ENCODE assay signal across 17 cellular contexts in genomic region chr1:78068681-78069283, GRCh38. TPM values are rescaled to one million over a fixed set of nuclear protein-coding genes. Genes with fewer than 3 reads are reported as not detected.
DNase-seq lines count a peak whose midpoint lies in the region; ATAC-seq, FAIRE-seq and TF ChIP-seq lines count a peak whose summit lies in the region.
"Had no signal": no experiment of that assay in that cellular context is flagged by ENCODE, and none has a peak within 500 bp of the region (broad histone marks: within the 10 kb centered on the region; RNA-seq: fewer than 3 reads in every experiment).

No MANE protein-coding gene starts in this region.

- 52% methylated on average over 3 of the region's 3 CpGs for WGBS in A549 (ENCODE audit: missing lambda C conversion rate)
- WGBS in esophagus muscularis mucosa: 84% methylated on average over 3 of the region's 3 CpGs
- 51% methylated on average over 3 of the region's 3 CpGs for WGBS in hepatocyte (ENCODE audit: low lambda C conversion rate, missing lambda C conversion rate)

- no peak for TF ChIP-seq RAD21 in A549 (conservative IDR thresholded peaks at IDR 0.05 in 1 of 2, IDR thresholded peaks at IDR 0.05 in 1 of 2)

- H3K4me1 Mint-ChIP-seq in chondrocyte (ENCODE audit: low read depth): peaks cover 20% of the 10 kb centered on the region
- H3K4me1 Mint-ChIP-seq in nephron progenitor cell: no peaks in the 10 kb centered on the region
- H3K4me1 Mint-ChIP-seq: IgD-negative memory B cell had no signal

- in situ Hi-C loops in gastrocnemius medialis (cut with MboI; ENCODE audit: low sequenced_read_pairs in 4 of 4): no loop called here

- H3K4me2 ChIP-seq in A549: peak overlapping the region; percentile 12; the same call in 1 of the 3 replicates
- H3K4me2 ChIP-seq in hepatocyte: peak overlapping the region; percentile 44

- H3K4me3 Mint-ChIP-seq in chondrocyte (ENCODE audit: unreplicated experiment) (no peak overlapping the region), nephron progenitor cell (no peak overlapping the region)
- H3K4me3 Mint-ChIP-seq: IgD-negative memory B cell had no signal

- no peak for TF ChIP-seq EP300 in A549 (IDR thresholded peaks at IDR 0.05)
- no peak for TF ChIP-seq EP300 in esophagus muscularis mucosa (IDR thresholded peaks at IDR 0.05)

- FAIRE-seq in A549 (lab: Jason Lieb, UNC): no peak
- FAIRE-seq: H1 had no signal

- H3K4me1 ChIP-seq in A549 (peaks cover 21% of the 10 kb centered on the region), esophagus muscularis mucosa (peaks cover 13 to 40% (median 33%) of the 10 kb centered on the region in 4 donors), hepatocyte (ENCODE audit: insufficient read depth) (no peaks in the 10 kb centered on the region), gastrocnemius medialis (peaks cover 25 to 44% of the 10 kb centered on the region in 2 donors)

- no peak overlapping the region for H2AFZ ChIP-seq in hepatocyte

- no peaks in the 10 kb centered on the region for H3K27me3 Mint-ChIP-seq in chondrocyte (ENCODE audit: low read depth)
- peaks cover 19% of the 10 kb centered on the region for H3K27me3 Mint-ChIP-seq in nephron progenitor cell (ENCODE audit: low read depth, poor library complexity)

- H3K27ac Mint-ChIP-seq in chondrocyte (ENCODE audit: unreplicated experiment) (no peak overlapping the region), nephron progenitor cell (no peak overlapping the region)
- H3K27ac Mint-ChIP-seq: IgD-negative memory B cell had no signal

- TF ChIP-seq CTCF in A549 (IDR thresholded peaks at IDR 0.05) (no peak), esophagus muscularis mucosa (IDR thresholded peaks at IDR 0.05) (no peak), hepatocyte (IDR thresholded peaks at IDR 0.05; ENCODE audit: poor library complexity) (no peak), gastrocnemius medialis (IDR thresholded peaks at IDR 0.05 in 4 of 5, conservative IDR thresholded peaks at IDR 0.05 in 1 of 5) (no peak), chondrocyte (IDR thresholded peaks at IDR 0.05) (no peak), nephron progenitor cell (IDR thresholded peaks at IDR 0.05) (no peak)

- H3K27ac ChIP-seq in A549: peak overlapping the region in 1 of 2 experiments; percentile 21; a peak in 1 of 6 replicates
- peak overlapping the region; percentile 53 to 69 (median 64) for H3K27ac ChIP-seq in esophagus muscularis mucosa (replicated peaks in 1 of 4)
- H3K27ac ChIP-seq in hepatocyte: peak overlapping the region; percentile 35
- peak overlapping the region; percentile 77 to 86 (median 82) for H3K27ac ChIP-seq in gastrocnemius medialis

- CTCF ChIA-PET in A549 (lab: Yijun Ruan, JAX): no interaction called here

- DNase-seq in A549 (ENCODE audit: low read depth in 1 of 2, low spot score in 1 of 2): no peak
- no peak for DNase-seq in esophagus muscularis mucosa (ENCODE audit: extremely low spot score)
- DNase-seq in hepatocyte (ENCODE audit: low spot score): peak; percentile 23
- DNase-seq in gastrocnemius medialis: peak; percentile 65 to 73
- DNase-seq in chondrocyte (ENCODE audit: low spot score): no peak
- DNase-seq in nephron progenitor cell: no peak
- no peak for DNase-seq in nucleus accumbens (lab: John Stamatoyannopoulos, UW)
- DNase-seq: C1 segment of cervical spinal cord; DMS 273 treated with DMSO at 0.1 percent for 48 hours; NCI-H1436; NCI-H2081 treated with DMSO at 0.1 percent for 48 hours; NCI-H69; NK-92 treated with Interleukin-12 subunit alpha and Interleukin-12 subunit beta, amount 100 ng/mL, for 24 hours; OCI-M1 had no signal

- intact Hi-C loops in esophagus muscularis mucosa (cut with DNase I): no loop called here
- intact Hi-C loops in gastrocnemius medialis (cut with DNase I; ENCODE audit: low total_unique reads): loop anchor here (2.0 to 5.0 kb wide), 3 partner anchors 44 to 241 kb away; partner anchors contain the start of gene DNAJB4

- H3K36me3 Mint-ChIP-seq in chondrocyte (ENCODE audit: low read depth): peaks cover 1% of the 10 kb centered on the region
- H3K36me3 Mint-ChIP-seq in nephron progenitor cell (ENCODE audit: low read depth): no peaks in the 10 kb centered on the region
- H3K36me3 Mint-ChIP-seq: IgD-negative memory B cell had no signal

- TF ChIP-seq POLR2A in A549 (IDR thresholded peaks at IDR 0.05; ENCODE audit: low read length) (no peak), esophagus muscularis mucosa (IDR thresholded peaks at IDR 0.05; ENCODE audit: low read depth) (no peak), gastrocnemius medialis (IDR thresholded peaks at IDR 0.05) (no peak)

- no peak overlapping the region for H3K4me3 ChIP-seq in A549
- no peak overlapping the region for H3K4me3 ChIP-seq in esophagus muscularis mucosa
- H3K4me3 ChIP-seq in hepatocyte: no peak overlapping the region
- H3K4me3 ChIP-seq in gastrocnemius medialis: no peak overlapping the region

- no peaks in the 10 kb centered on the region for H4K20me1 ChIP-seq in hepatocyte (ENCODE audit: insufficient read depth, poor library complexity, severe bottlenecking)

- POLR2A ChIA-PET in A549 (lab: Yijun Ruan, JAX): no interaction called here

- ATAC-seq in A549 (no peak), gastrocnemius medialis (peak; percentile 82 to 84), GM19035 (IDR thresholded peaks at IDR 0.05; ENCODE audit: unreplicated experiment) (no peak)

- H3K9me3 Mint-ChIP-seq in chondrocyte (ENCODE audit: low read depth) (peaks cover 3% of the 10 kb centered on the region), nephron progenitor cell (no peaks in the 10 kb centered on the region)
- H3K9me3 Mint-ChIP-seq: IgD-negative memory B cell had no signal

- H3K79me2 ChIP-seq in hepatocyte: peaks cover 5% of the 10 kb centered on the region

- H3K27me3 ChIP-seq in esophagus muscularis mucosa (no peaks in the 10 kb centered on the region), hepatocyte (no peaks in the 10 kb centered on the region), gastrocnemius medialis (no peaks in the 10 kb centered on the region)

- H3K36me3 ChIP-seq in esophagus muscularis mucosa (no peaks in the 10 kb centered on the region), hepatocyte (replicated peaks; ENCODE audit: insufficient read depth, low read depth) (no peaks in the 10 kb centered on the region), gastrocnemius medialis (no peaks in the 10 kb centered on the region)

- H3K9me2 ChIP-seq in hepatocyte (replicated peaks; ENCODE audit: insufficient read depth): no peaks in the 10 kb centered on the region

- no peaks in the 10 kb centered on the region for H3K9me3 ChIP-seq in A549
- no peaks in the 10 kb centered on the region for H3K9me3 ChIP-seq in esophagus muscularis mucosa
- H3K9me3 ChIP-seq in hepatocyte (ENCODE audit: low read depth): no peaks in the 10 kb centered on the region
- H3K9me3 ChIP-seq in gastrocnemius medialis: no peaks in the 10 kb centered on the region

TF ChIP-seq in A549, 52 proteins besides CTCF, POLR2A, EP300 and RAD21:
- TF ChIP-seq KDM1A (IDR thresholded peaks at IDR 0.05; ENCODE audit: low read depth): no peak
- TF ChIP-seq ZNF302 (CRISPR knock-in tag; IDR thresholded peaks at IDR 0.05): no peak
- TF ChIP-seq ESRRA (IDR thresholded peaks at IDR 0.05; ENCODE audit: borderline replicate concordance, low read length): no peak
- no peak for TF ChIP-seq ZC3H11A (IDR thresholded peaks at IDR 0.05)
- no peak for TF ChIP-seq FOSL2 (IDR thresholded peaks at IDR 0.05)
- no peak for TF ChIP-seq FOSL2 (CRISPR knock-in tag; IDR thresholded peaks at IDR 0.05)
- no peak for TF ChIP-seq EHF (CRISPR knock-in tag; IDR thresholded peaks at IDR 0.05)
- no peak for TF ChIP-seq NPAS2 (CRISPR knock-in tag; IDR thresholded peaks at IDR 0.05; ENCODE audit: borderline replicate concordance)
- TF ChIP-seq JUNB (IDR thresholded peaks at IDR 0.05): no peak
- no peak for TF ChIP-seq PBX3 (IDR thresholded peaks at IDR 0.05)
- no peak for TF ChIP-seq E2F6 (IDR thresholded peaks at IDR 0.05; ENCODE audit: borderline replicate concordance, low read depth)
- TF ChIP-seq NR3C1 (IDR thresholded peaks at IDR 0.05): no peak
- no peak for TF ChIP-seq BCL3 (IDR thresholded peaks at IDR 0.05)
- no peak for TF ChIP-seq SMC3 (IDR thresholded peaks at IDR 0.05)
TF ChIP-seq in A549: peak in this region for 0.

RNA-seq across cellular contexts. Expression of gene GIPC2, which starts 23.0 kb away (rescaled TPM):
- polyA plus RNA-seq in A549 (2011; rRNA removed) (not detected in 2 replicates), A549 (2017; fragmentation: RNase III; extraction: RNeasy Plus Mini Kit Qiagen cat#74134 plus additional on column Dnase treatment) (0.04 to 0.07 TPM (median 0.06 TPM) in 3 replicates), hepatocyte (8.4 and 16.9 TPM in 2 replicates)
- not detected in 2 replicates for polyA plus RNA-seq in A549 (2012; cell fraction: cytosol; rRNA removed)
- not detected in 2 replicates for polyA plus RNA-seq in A549 (2012; cell fraction: nucleus; rRNA removed)
- not detected in 2 replicates for polyA minus RNA-seq in A549 (2011; rRNA and poly(A)+ RNA removed)
- total RNA-seq in esophagus muscularis mucosa (1 to 10 TPM; 4.5 to 8.7 (median 6.8) TPM), hepatocyte (24.0 TPM in 2 replicates), gastrocnemius medialis (1 to 10 TPM in 3 of 4 donors, under 1 TPM in 1; 0.67 to 1.5 (median 1.3) TPM), chondrocyte (0.10 to 0.15 TPM (median 0.10 TPM) in 3 replicates)
- polyA plus RNA-seq: IgD-negative memory B cell had no signal

Comparison
In these comparisons a context has a peak if more than half of its experiments do, and no peak if none do; other contexts are left out.
1. ATAC-seq: peak in gastrocnemius medialis (2 of 2); none in A549 (0 of 2) and GM19035 (single experiment).
2. DNase-seq: peak in hepatocyte (single experiment) and gastrocnemius medialis (2 of 2); none in A549 (0 of 2), esophagus muscularis mucosa (single experiment), chondrocyte (single experiment), nephron progenitor cell (single experiment) and nucleus accumbens (0 of 56).